8 cellular contexts compared by ENCODE assay signal in genomic region chr7:104160375-104160774, GRCh38. TPM values are rescaled to one million over a fixed set of nuclear protein-coding genes. Genes with fewer than 3 reads are reported as not detected.
A peak's percentile ranks its signal among the peaks of the same experiment; 100 is the strongest.
DNase-seq lines count a peak whose midpoint lies in the region; ATAC-seq and TF ChIP-seq lines count a peak whose summit lies in the region.

No MANE protein-coding gene starts in this region.

- H4K20me1 ChIP-seq in PC-3 (ENCODE audit: low read length) = no peaks in the 10 kb centered on the region

- POLR2A ChIA-PET in GM10248 (lab: Yijun Ruan, JAX) = no interaction called here
- POLR2A ChIA-PET in PC-3 (lab: Charles Lee; ENCODE audit: unreplicated experiment) = no interaction called here

- no peak overlapping the region for H3K9ac ChIP-seq in PC-3 (ENCODE audit: low read length)

- ATAC-seq in PC-3 (no peak), HG03039 (IDR thresholded peaks at IDR 0.05; ENCODE audit: unreplicated experiment) (no peak), HG02678 (IDR thresholded peaks at IDR 0.05; ENCODE audit: unreplicated experiment) (no peak), GM18502 (IDR thresholded peaks at IDR 0.05; ENCODE audit: poor library complexity, unreplicated experiment) (no peak), GM18909 (IDR thresholded peaks at IDR 0.05; ENCODE audit: poor library complexity, unreplicated experiment) (no peak)

- BruUV-seq in PC-3 (replicated peaks; lab: Mats Ljungman, UMichigan) = no TSS peak

- H3K4me3 ChIP-seq in PC-3 (ENCODE audit: low read length) (no peak overlapping the region), fibroblast of pulmonary artery (replicated peaks; ENCODE audit: low read depth, low read length) (no peak overlapping the region)

- intact Hi-C loops in PC-3 (cut with micrococcal nuclease) = loop anchor here (1.0 to 10.0 kb wide), 4 partner anchors 406 to 866 kb away; partner anchors contain the start of gene PMPCB

- H3K4me2 ChIP-seq in PC-3 (ENCODE audit: low read length) = no peak overlapping the region

- no peaks in the 10 kb centered on the region for H3K9me2 ChIP-seq in PC-3 (replicated peaks; ENCODE audit: low read length)

- TF ChIP-seq CTCF in GM10248 (IDR thresholded peaks at IDR 0.05; ENCODE audit: control extremely low read depth, extremely low read depth, low read depth, missing control alignments) (peak; percentile 13), PC-3 (conservative IDR thresholded peaks at IDR 0.05; ENCODE audit: low read depth, low read length) (peak; percentile 61; the same call in 1 of the 2 replicates), fibroblast of pulmonary artery (IDR thresholded peaks at IDR 0.05; ENCODE audit: low read length, missing control alignments) (peak; percentile 35)

- CTCF ChIA-PET in GM10248 (lab: Yijun Ruan, JAX) = interaction anchor here (0.8 to 1.5 kb wide), 4 partner anchors 9 to 588 kb away, joined by 3 to 8 read pairs (median 4); no protein-coding TSS in a partner anchor
- CTCF ChIA-PET in PC-3 (lab: Charles Lee) = no interaction called here

- DNase-seq in A172 (ENCODE audit: low spot score) (peak; percentile 15), GM10248 (ENCODE audit: extremely low spot score) (no peak), PC-3 (peak; percentile 38), fibroblast of pulmonary artery (ENCODE audit: low read depth) (peak; percentile 56)

- no peak overlapping the region for H3K27ac ChIP-seq in PC-3 (ENCODE audit: low read length)

- no peaks in the 10 kb centered on the region for H3K4me1 ChIP-seq in PC-3 (ENCODE audit: insufficient read depth, low read length)

- H3K27me3 ChIP-seq in PC-3 (ENCODE audit: low read length) = no peaks in the 10 kb centered on the region

- no peaks in the 10 kb centered on the region for H3K79me2 ChIP-seq in PC-3 (ENCODE audit: low read length)

- H3K36me3 ChIP-seq in PC-3 (ENCODE audit: low read depth, low read length) = peaks cover 14% of the 10 kb centered on the region; the same call in 1 of the 2 replicates

- H3F3A ChIP-seq in PC-3 (ENCODE audit: low read length, unreplicated experiment) = no peaks in the 10 kb centered on the region

- H2AFZ ChIP-seq in PC-3 (ENCODE audit: low read length) = no peak overlapping the region

- H3K9me3 ChIP-seq in PC-3 (ENCODE audit: low read length) = no peaks in the 10 kb centered on the region

RNA-seq across cellular contexts. Expression of gene ORC5, which starts 47.4 kb away (rescaled TPM):
- total RNA-seq in A172 (2014; rRNA removed; shearing (Covaris generic)) = 28.3 and 30.4 TPM in 2 replicates
- total RNA-seq in PC-3 (2014; rRNA removed) = 21.7 and 34.5 TPM in 2 replicates
